ENCODE assay signal across 8 cellular contexts in genomic region chr2:98479959-98480524, GRCh38. TPM values are rescaled to one million over a fixed set of nuclear protein-coding genes. Genes with fewer than 3 reads are reported as not detected.
A peak's percentile ranks its signal among the peaks of the same experiment; 100 is the strongest.
DNase-seq lines count a peak whose midpoint lies in the region; ATAC-seq and TF ChIP-seq lines count a peak whose summit lies in the region.

No MANE protein-coding gene starts in this region.

- H3K4me2 ChIP-seq in BLaER1: peak overlapping the region; percentile 78
- peak overlapping the region; percentile 71 for H3K4me2 ChIP-seq in MM.1S (ENCODE audit: low read depth, low read length)

- peaks cover 83% of the 10 kb centered on the region for H3F3A ChIP-seq in MM.1S (ENCODE audit: insufficient read depth, low read length)

- H3K9me2 ChIP-seq in MM.1S (replicated peaks; ENCODE audit: insufficient read depth, low read length): no peaks in the 10 kb centered on the region

- H3K4me3 ChIP-seq in BLaER1 (peak overlapping the region; percentile 19; the same call in 1 of the 2 replicates), MM.1S (ENCODE audit: low read length) (peak overlapping the region; percentile 23; the same call in 1 of the 2 replicates), fibroblast of the aortic adventitia (ENCODE audit: low read depth, low read length) (no peak overlapping the region), skeletal muscle cell (ENCODE audit: low read depth, low read length) (no peak overlapping the region)

- H3K79me2 ChIP-seq in MM.1S (ENCODE audit: low read length): peaks cover 94% of the 10 kb centered on the region

- H4K20me1 ChIP-seq in BLaER1: peaks cover 98% of the 10 kb centered on the region
- H4K20me1 ChIP-seq in MM.1S (ENCODE audit: insufficient read depth, low read length): no peaks in the 10 kb centered on the region

- no peaks in the 10 kb centered on the region for H3K36me3 ChIP-seq in BLaER1
- 0 out of 2 replicates have a peak, but pooled peaks cover 2% of the 10 kb centered on the region for H3K36me3 ChIP-seq in MM.1S (replicated peaks; ENCODE audit: insufficient read depth, low read length)

- peak; percentile 82 for DNase-seq in MM.1S
- DNase-seq in activated CD4-positive, alpha-beta T cell treated with anti-CD3 and anti-CD28 coated beads, Interleukin-2, amount 50 U/mL, for 1 hour: peak; percentile 34
- peak; percentile 64 for DNase-seq in fibroblast of the aortic adventitia (ENCODE audit: low read depth)
- DNase-seq in skeletal muscle cell (ENCODE audit: low read depth): peak; percentile 66
- DNase-seq in NCI-H187 treated with DMSO at 0.1 percent for 48 hours (lab: John Stamatoyannopoulos, UW): no peak

- peak; percentile 36 for ATAC-seq in GM18909 (IDR thresholded peaks at IDR 0.05; ENCODE audit: poor library complexity, unreplicated experiment)
- ATAC-seq in GM19328 (IDR thresholded peaks at IDR 0.05; ENCODE audit: unreplicated experiment): no peak

- H3K4me1 ChIP-seq in BLaER1 (peaks cover 79% of the 10 kb centered on the region), MM.1S (ENCODE audit: low read length) (peaks cover 97% of the 10 kb centered on the region)

- H3K9me3 ChIP-seq in BLaER1: no peaks in the 10 kb centered on the region
- no peaks in the 10 kb centered on the region for H3K9me3 ChIP-seq in MM.1S (replicated peaks; ENCODE audit: insufficient read depth, low read length)

- H3K27ac ChIP-seq in BLaER1 (no peak overlapping the region), MM.1S (ENCODE audit: low read length) (peak overlapping the region; percentile 98)

- peak overlapping the region; percentile 54 for H3K9ac ChIP-seq in BLaER1
- peak overlapping the region; percentile 94 for H3K9ac ChIP-seq in MM.1S (ENCODE audit: low read length)

- TF ChIP-seq CTCF in MM.1S (IDR thresholded peaks at IDR 0.05; ENCODE audit: low read length) (no peak), fibroblast of the aortic adventitia (IDR thresholded peaks at IDR 0.05; ENCODE audit: insufficient read depth, low read length) (no peak)

- no peak overlapping the region for H2AFZ ChIP-seq in MM.1S (ENCODE audit: low read length)

- H3K27me3 ChIP-seq in BLaER1 (no peaks in the 10 kb centered on the region), MM.1S (replicated peaks; ENCODE audit: insufficient read depth, low read length) (no peaks in the 10 kb centered on the region)

RNA-seq across cellular contexts. Expression of gene INPP4A, which starts 35.4 kb away (rescaled TPM):
- total RNA-seq in fibroblast of the aortic adventitia (ENCODE audit: low replicate concordance): 11.2 and 16.2 TPM in 2 replicates

Comparison
In these comparisons a context has a peak if more than half of its experiments do, and no peak if none do; other contexts are left out.
1. H3K4me3 ChIP-seq: peak in BLaER1 (single experiment) and MM.1S (single experiment); none in fibroblast of the aortic adventitia (single experiment) and skeletal muscle cell (single experiment).